In the genomic region with DNA sequence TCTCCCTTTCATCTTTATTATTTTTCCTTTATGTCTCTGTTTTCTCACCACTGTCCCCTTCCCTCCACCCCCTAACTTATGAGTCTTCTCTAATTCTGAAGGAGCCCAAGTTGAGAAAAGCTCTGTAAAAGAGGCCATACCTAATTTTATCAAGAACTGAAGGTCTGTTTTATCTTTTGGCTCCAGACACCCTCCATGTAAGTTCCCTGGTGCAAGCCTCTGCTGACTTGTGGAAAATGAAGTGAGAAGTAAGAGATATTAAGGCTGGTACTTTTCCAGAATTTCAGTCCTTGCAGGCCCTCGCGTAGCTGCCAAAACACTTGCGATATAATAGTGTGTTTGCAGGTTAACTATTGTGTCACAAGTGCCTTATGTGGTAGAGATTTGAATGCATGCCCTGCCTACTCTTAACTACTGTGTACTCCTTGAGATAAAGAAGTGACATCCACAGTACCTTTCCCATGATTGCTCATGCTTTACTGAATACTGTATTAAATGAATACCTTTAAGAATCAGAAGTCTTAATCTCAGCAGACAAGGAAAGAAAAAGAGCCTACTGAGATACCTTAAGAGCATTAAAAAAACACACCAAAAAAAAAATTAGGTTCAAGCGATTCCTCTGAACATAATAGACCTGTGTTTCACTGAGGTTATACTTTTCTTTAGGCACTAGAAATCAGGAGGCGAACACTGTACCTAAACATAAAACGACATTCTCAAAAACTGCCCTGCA, we compare ENCODE assay signal across 2 cellular contexts.
TF ChIP-seq lines count a peak whose summit lies in the region.

No MANE protein-coding gene starts in this region.

TF ChIP-seq in A549, 52 proteins besides CTCF, POLR2A, EP300 and RAD21 (continued from another document):
- TF ChIP-seq, protein P1, sequence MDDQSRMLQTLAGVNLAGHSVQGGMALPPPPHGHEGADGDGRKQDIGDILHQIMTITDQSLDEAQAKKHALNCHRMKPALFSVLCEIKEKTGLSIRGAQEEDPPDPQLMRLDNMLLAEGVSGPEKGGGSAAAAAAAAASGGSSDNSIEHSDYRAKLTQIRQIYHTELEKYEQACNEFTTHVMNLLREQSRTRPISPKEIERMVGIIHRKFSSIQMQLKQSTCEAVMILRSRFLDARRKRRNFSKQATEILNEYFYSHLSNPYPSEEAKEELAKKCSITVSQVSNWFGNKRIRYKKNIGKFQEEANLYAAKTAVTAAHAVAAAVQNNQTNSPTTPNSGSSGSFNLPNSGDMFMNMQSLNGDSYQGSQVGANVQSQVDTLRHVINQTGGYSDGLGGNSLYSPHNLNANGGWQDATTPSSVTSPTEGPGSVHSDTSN (IDR thresholded peaks at IDR 0.05): no peak
- TF ChIP-seq PHF8 (IDR thresholded peaks at IDR 0.05; ENCODE audit: borderline replicate concordance, low read depth) (no peak), CEBPB (IDR thresholded peaks at IDR 0.05) (no peak), HOXA7 (CRISPR knock-in tag; IDR thresholded peaks at IDR 0.05) (no peak)

TF ChIP-seq in GM23338, 12 proteins besides CTCF, POLR2A, EP300 and RAD21 (continued from another document):
- no peak for TF ChIP-seq JUNB (IDR thresholded peaks at IDR 0.05; ENCODE audit: unreplicated experiment)
- no peak for TF ChIP-seq POLR2AphosphoS5 (IDR thresholded peaks at IDR 0.05; ENCODE audit: low read depth)
- TF ChIP-seq EZH2 (IDR thresholded peaks at IDR 0.05; ENCODE audit: low read depth, unreplicated experiment): no peak
- no peak for TF ChIP-seq EZH2phosphoT487 (IDR thresholded peaks at IDR 0.05; ENCODE audit: unreplicated experiment)
- TF ChIP-seq, protein P2, sequence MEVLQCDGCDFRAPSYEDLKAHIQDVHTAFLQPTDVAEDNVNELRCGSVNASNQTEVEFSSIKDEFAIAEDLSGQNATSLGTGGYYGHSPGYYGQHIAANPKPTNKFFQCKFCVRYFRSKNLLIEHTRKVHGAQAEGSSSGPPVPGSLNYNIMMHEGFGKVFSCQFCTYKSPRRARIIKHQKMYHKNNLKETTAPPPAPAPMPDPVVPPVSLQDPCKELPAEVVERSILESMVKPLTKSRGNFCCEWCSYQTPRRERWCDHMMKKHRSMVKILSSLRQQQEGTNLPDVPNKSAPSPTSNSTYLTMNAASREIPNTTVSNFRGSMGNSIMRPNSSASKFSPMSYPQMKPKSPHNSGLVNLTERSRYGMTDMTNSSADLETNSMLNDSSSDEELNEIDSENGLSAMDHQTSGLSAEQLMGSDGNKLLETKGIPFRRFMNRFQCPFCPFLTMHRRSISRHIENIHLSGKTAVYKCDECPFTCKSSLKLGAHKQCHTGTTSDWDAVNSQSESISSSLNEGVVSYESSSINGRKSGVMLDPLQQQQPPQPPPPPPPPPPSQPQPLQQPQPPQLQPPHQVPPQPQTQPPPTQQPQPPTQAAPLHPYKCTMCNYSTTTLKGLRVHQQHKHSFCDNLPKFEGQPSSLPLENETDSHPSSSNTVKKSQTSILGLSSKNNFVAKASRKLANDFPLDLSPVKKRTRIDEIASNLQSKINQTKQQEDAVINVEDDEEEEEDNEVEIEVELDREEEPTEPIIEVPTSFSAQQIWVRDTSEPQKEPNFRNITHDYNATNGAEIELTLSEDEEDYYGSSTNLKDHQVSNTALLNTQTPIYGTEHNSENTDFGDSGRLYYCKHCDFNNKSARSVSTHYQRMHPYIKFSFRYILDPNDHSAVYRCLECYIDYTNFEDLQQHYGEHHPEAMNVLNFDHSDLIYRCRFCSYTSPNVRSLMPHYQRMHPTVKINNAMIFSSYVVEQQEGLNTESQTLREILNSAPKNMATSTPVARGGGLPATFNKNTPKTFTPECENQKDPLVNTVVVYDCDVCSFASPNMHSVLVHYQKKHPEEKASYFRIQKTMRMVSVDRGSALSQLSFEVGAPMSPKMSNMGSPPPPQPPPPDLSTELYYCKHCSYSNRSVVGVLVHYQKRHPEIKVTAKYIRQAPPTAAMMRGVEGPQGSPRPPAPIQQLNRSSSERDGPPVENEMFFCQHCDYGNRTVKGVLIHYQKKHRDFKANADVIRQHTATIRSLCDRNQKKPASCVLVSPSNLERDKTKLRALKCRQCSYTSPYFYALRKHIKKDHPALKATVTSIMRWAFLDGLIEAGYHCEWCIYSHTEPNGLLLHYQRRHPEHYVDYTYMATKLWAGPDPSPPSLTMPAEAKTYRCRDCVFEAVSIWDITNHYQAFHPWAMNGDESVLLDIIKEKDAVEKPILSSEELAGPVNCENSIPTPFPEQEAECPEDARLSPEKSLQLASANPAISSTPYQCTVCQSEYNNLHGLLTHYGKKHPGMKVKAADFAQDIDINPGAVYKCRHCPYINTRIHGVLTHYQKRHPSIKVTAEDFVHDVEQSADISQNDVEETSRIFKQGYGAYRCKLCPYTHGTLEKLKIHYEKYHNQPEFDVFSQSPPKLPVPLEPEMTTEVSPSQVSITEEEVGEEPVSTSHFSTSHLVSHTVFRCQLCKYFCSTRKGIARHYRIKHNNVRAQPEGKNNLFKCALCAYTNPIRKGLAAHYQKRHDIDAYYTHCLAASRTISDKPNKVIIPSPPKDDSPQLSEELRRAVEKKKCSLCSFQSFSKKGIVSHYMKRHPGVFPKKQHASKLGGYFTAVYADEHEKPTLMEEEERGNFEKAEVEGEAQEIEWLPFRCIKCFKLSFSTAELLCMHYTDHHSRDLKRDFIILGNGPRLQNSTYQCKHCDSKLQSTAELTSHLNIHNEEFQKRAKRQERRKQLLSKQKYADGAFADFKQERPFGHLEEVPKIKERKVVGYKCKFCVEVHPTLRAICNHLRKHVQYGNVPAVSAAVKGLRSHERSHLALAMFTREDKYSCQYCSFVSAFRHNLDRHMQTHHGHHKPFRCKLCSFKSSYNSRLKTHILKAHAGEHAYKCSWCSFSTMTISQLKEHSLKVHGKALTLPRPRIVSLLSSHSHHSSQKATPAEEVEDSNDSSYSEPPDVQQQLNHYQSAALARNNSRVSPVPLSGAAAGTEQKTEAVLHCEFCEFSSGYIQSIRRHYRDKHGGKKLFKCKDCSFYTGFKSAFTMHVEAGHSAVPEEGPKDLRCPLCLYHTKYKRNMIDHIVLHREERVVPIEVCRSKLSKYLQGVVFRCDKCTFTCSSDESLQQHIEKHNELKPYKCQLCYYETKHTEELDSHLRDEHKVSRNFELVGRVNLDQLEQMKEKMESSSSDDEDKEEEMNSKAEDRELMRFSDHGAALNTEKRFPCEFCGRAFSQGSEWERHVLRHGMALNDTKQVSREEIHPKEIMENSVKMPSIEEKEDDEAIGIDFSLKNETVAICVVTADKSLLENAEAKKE (CRISPR knock-in tag; IDR thresholded peaks at IDR 0.05): no peak
- no peak for TF ChIP-seq NANOG (IDR thresholded peaks at IDR 0.05; ENCODE audit: borderline replicate concordance)
- TF ChIP-seq STAT1 (IDR thresholded peaks at IDR 0.05; ENCODE audit: unreplicated experiment): no peak
- no peak for TF ChIP-seq CREB1 (CRISPR knock-in tag; IDR thresholded peaks at IDR 0.05; ENCODE audit: low read depth)
- TF ChIP-seq, protein P3, sequence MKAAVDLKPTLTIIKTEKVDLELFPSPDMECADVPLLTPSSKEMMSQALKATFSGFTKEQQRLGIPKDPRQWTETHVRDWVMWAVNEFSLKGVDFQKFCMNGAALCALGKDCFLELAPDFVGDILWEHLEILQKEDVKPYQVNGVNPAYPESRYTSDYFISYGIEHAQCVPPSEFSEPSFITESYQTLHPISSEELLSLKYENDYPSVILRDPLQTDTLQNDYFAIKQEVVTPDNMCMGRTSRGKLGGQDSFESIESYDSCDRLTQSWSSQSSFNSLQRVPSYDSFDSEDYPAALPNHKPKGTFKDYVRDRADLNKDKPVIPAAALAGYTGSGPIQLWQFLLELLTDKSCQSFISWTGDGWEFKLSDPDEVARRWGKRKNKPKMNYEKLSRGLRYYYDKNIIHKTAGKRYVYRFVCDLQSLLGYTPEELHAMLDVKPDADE (IDR thresholded peaks at IDR 0.05): no peak
- no peak for TF ChIP-seq ZNF114 (CRISPR knock-in tag; IDR thresholded peaks at IDR 0.05)
